41 cellular contexts compared by ENCODE assay signal in genomic region chrX:14062524-14062923, GRCh38.
"Had no signal": no experiment of that assay in that cellular context is flagged by ENCODE, and none has a peak within 500 bp of the region (broad histone marks: within the 10 kb centered on the region; RNA-seq: fewer than 3 reads in every experiment).

No MANE protein-coding gene starts in this region.

- H3K36me3 ChIP-seq: adrenal gland, cardiac muscle cell, WERI-Rb-1 had no signal

- H3K9me3 ChIP-seq: adrenal gland had no signal

- H3K27me3 Mint-ChIP-seq: activated CD4-positive, alpha-beta T cell treated with anti-CD3 and anti-CD28 coated beads for 36 hours; activated CD4-positive, alpha-beta T cell treated with anti-CD3 and anti-CD28 coated beads, Interleukin-2, amount 10 ng/mL, durations not matched to agents 7 days and 5 days; brain had no signal

- H3K4me3 ChIP-seq: adrenal gland, cardiac muscle cell had no signal

- ATAC-seq: activated CD4-positive, alpha-beta T cell treated with anti-CD3 and anti-CD28 coated beads for 36 hours; activated CD4-positive, CD25-positive, alpha-beta regulatory T cell treated with anti-CD3 and anti-CD28 coated beads, Interleukin-2, amount 50 U/mL, for 24 hours; activated CD8-positive, alpha-beta memory T cell treated with anti-CD3 and anti-CD28 coated beads, Interleukin-2, amount 10 ng/mL, durations not matched to agents 7 days and 5 days; activated CD8-positive, alpha-beta T cell treated with anti-CD3 and anti-CD28 coated beads, Interleukin-2, amount 10 ng/mL, durations not matched to agents 7 days and 5 days; activated naive CD4-positive, alpha-beta T cell treated with anti-CD3 and anti-CD28 coated beads, Interleukin-2, amount 50 U/mL, for 72 hours; activated T-cell treated with anti-CD3 and anti-CD28 coated beads, Interleukin-2, amount 50 U/mL, for 4 hours; activated T-cell treated with anti-CD3 and anti-CD28 coated beads, Interleukin-2, amount 50 U/mL, for 72 hours; activated T-helper 17 cell treated with anti-CD3 and anti-CD28 coated beads, Interleukin-2, amount 50 U/mL, for 72 hours; WTC11 had no signal

- H3K36me3 Mint-ChIP-seq: activated CD8-positive, alpha-beta memory T cell treated with anti-CD3 and anti-CD28 coated beads, Interleukin-2, amount 10 ng/mL, durations not matched to agents 7 days and 5 days; activated naive CD4-positive, alpha-beta T cell treated with anti-CD3 and anti-CD28 coated beads, Interleukin-2, amount 50 U/mL, for 72 hours; activated naive CD8-positive, alpha-beta T cell treated with anti-CD3 and anti-CD28 coated beads for 36 hours; brain; WTC11 had no signal

- H3K4me3 Mint-ChIP-seq: activated CD4-positive, alpha-beta memory T cell treated with anti-CD3 and anti-CD28 coated beads, Interleukin-2, amount 10 ng/mL, durations not matched to agents 7 days and 5 days; activated CD4-positive, alpha-beta T cell treated with anti-CD3 and anti-CD28 coated beads for 36 hours; activated CD4-positive, alpha-beta T cell treated with anti-CD3 and anti-CD28 coated beads, Interleukin-2, amount 10 ng/mL, durations not matched to agents 7 days and 5 days; activated CD8-positive, alpha-beta memory T cell treated with anti-CD3 and anti-CD28 coated beads, Interleukin-2, amount 10 ng/mL, durations not matched to agents 7 days and 5 days; activated CD8-positive, alpha-beta T cell treated with anti-CD3 and anti-CD28 coated beads, Interleukin-2, amount 10 ng/mL, durations not matched to agents 7 days and 5 days; activated naive CD8-positive, alpha-beta T cell treated with anti-CD3 and anti-CD28 coated beads for 36 hours; activated T-cell treated with anti-CD3 and anti-CD28 coated beads, Interleukin-2, amount 50 U/mL, for 4 hours; activated T-cell treated with anti-CD3 and anti-CD28 coated beads, Interleukin-2, amount 50 U/mL, for 72 hours; activated T-helper 1 cell treated with anti-CD3 and anti-CD28 coated beads, Interleukin-12 subunit alpha, Interleukin-12 subunit beta, Interleukin-2, Interleukin-4 antibody, amounts not matched to agents 30 ng/mL and 10 ng/mL and 1 ng/mL, durations not matched to agents 14 hours and 24 hours and 36 hours; activated T-helper 17 cell treated with anti-CD3 and anti-CD28 coated beads, Interleukin-2, amount 50 U/mL, for 72 hours; brain; central memory CD8-positive, alpha-beta T cell; T-helper 1 cell treated with Interleukin-12 subunit alpha and Interleukin-12 subunit beta and Interleukin-4 antibody, amounts not matched to agents 30 μg/mL and 1 μg/mL, for 36 hours; T-helper 2 cell treated with Interferon-gamma antibody and Interleukin-4, amounts not matched to agents 5 μg/mL and 100 μg/mL, for 36 hours; WTC11 had no signal

- DNase-seq: activated CD4-positive, alpha-beta memory T cell treated with anti-CD3 and anti-CD28 coated beads, Interleukin-2, amount 10 ng/mL, durations not matched to agents 7 days and 5 days; activated CD4-positive, alpha-beta T cell treated with anti-CD3 and anti-CD28 coated beads for 1 hour; activated CD4-positive, alpha-beta T cell treated with anti-CD3 and anti-CD28 coated beads for 36 hours; activated CD4-positive, alpha-beta T cell treated with anti-CD3 and anti-CD28 coated beads for 48 hours; activated CD4-positive, alpha-beta T cell treated with anti-CD3 and anti-CD28 coated beads, Interleukin-2, amount 10 ng/mL, durations not matched to agents 7 days and 5 days; activated CD4-positive, alpha-beta T cell treated with anti-CD3 and anti-CD28 coated beads, Interleukin-2, amount 50 U/mL, for 48 hours; activated CD4-positive, CD25-positive, alpha-beta regulatory T cell; activated CD8-positive, alpha-beta memory T cell treated with anti-CD3 and anti-CD28 coated beads for 24 hours; activated CD8-positive, alpha-beta memory T cell treated with anti-CD3 and anti-CD28 coated beads, Interleukin-2, amount 10 ng/mL, durations not matched to agents 7 days and 5 days; activated CD8-positive, alpha-beta T cell treated with anti-CD3 and anti-CD28 coated beads, Interleukin-2, amount 10 ng/mL, durations not matched to agents 7 days and 5 days; activated effector memory CD4-positive, alpha-beta T cell treated with anti-CD3 and anti-CD28 coated beads, Interleukin-2, amount 50 U/mL, for 16 hours; activated gamma-delta T cell treated with Interleukin-2 at 50 U/mL for 16 hours; activated naive CD4-positive, alpha-beta T cell; activated naive CD4-positive, alpha-beta T cell treated with anti-CD3 and anti-CD28 coated beads, Interleukin-2, amount 50 U/mL, for 16 hours; activated naive CD8-positive, alpha-beta T cell treated with anti-CD3 and anti-CD28 coated beads for 36 hours; activated T-cell treated with anti-CD3 and anti-CD28 coated beads for 4 hours; activated T-cell treated with anti-CD3 and anti-CD28 coated beads, Interleukin-2, amount 50 U/mL, for 1 hour; activated T-cell treated with anti-CD3 and anti-CD28 coated beads, Interleukin-2, amount 50 U/mL, for 4 hours; activated T-cell treated with anti-CD3 and anti-CD28 coated beads, Interleukin-2, amount 50 U/mL, for 72 hours; adrenal gland; amniotic stem cell; aorta; caudate nucleus; cerebellar nuclear complex; SW 1271; T-helper 1 cell; T-helper 2 cell; T-helper 9 cell; WERI-Rb-1 had no signal

- H3K9me3 Mint-ChIP-seq: activated CD4-positive, alpha-beta memory T cell treated with anti-CD3 and anti-CD28 coated beads, Interleukin-2, amount 10 ng/mL, durations not matched to agents 7 days and 5 days; activated CD4-positive, alpha-beta T cell treated with anti-CD3 and anti-CD28 coated beads, Interleukin-2, amount 10 ng/mL, durations not matched to agents 7 days and 5 days; activated naive CD4-positive, alpha-beta T cell treated with anti-CD3 and anti-CD28 coated beads, Interleukin-2, amount 50 U/mL, for 72 hours; activated naive CD8-positive, alpha-beta T cell treated with anti-CD3 and anti-CD28 coated beads for 36 hours; activated T-cell treated with anti-CD3 and anti-CD28 coated beads, Interleukin-2, amount 50 U/mL, for 4 hours; activated T-cell treated with anti-CD3 and anti-CD28 coated beads, Interleukin-2, amount 50 U/mL, for 72 hours; activated T-helper 1 cell treated with anti-CD3 and anti-CD28 coated beads, Interleukin-12 subunit alpha, Interleukin-12 subunit beta, Interleukin-2, Interleukin-4 antibody, amounts not matched to agents 30 ng/mL and 10 ng/mL and 1 ng/mL, durations not matched to agents 14 hours and 24 hours and 36 hours; activated T-helper 17 cell treated with anti-CD3 and anti-CD28 coated beads, Interleukin-2, amount 50 U/mL, for 72 hours; brain; central memory CD8-positive, alpha-beta T cell; T-helper 1 cell treated with Interleukin-12 subunit alpha and Interleukin-12 subunit beta and Interleukin-4 antibody, amounts not matched to agents 30 μg/mL and 1 μg/mL, for 36 hours; T-helper 2 cell treated with Interferon-gamma antibody and Interleukin-4, amounts not matched to agents 5 μg/mL and 100 μg/mL, for 36 hours; WTC11 had no signal

- H3K4me1 Mint-ChIP-seq: activated CD4-positive, alpha-beta memory T cell treated with anti-CD3 and anti-CD28 coated beads, Interleukin-2, amount 10 ng/mL, durations not matched to agents 7 days and 5 days; activated CD4-positive, alpha-beta T cell treated with anti-CD3 and anti-CD28 coated beads for 36 hours; activated CD4-positive, alpha-beta T cell treated with anti-CD3 and anti-CD28 coated beads, Interleukin-2, amount 10 ng/mL, durations not matched to agents 7 days and 5 days; activated CD8-positive, alpha-beta memory T cell treated with anti-CD3 and anti-CD28 coated beads, Interleukin-2, amount 10 ng/mL, durations not matched to agents 7 days and 5 days; activated naive CD8-positive, alpha-beta T cell treated with anti-CD3 and anti-CD28 coated beads for 36 hours; activated T-helper 17 cell treated with anti-CD3 and anti-CD28 coated beads, Interleukin-2, amount 50 U/mL, for 72 hours; brain; central memory CD8-positive, alpha-beta T cell had no signal

- H3K4me1 ChIP-seq: adrenal gland had no signal

- H3K27ac ChIP-seq: adrenal gland, cardiac muscle cell, WERI-Rb-1 had no signal

- FAIRE-seq: bronchial epithelial cell, TTC549 had no signal

- H3K27ac Mint-ChIP-seq: activated CD4-positive, alpha-beta memory T cell treated with anti-CD3 and anti-CD28 coated beads, Interleukin-2, amount 10 ng/mL, durations not matched to agents 7 days and 5 days; activated CD4-positive, alpha-beta T cell treated with anti-CD3 and anti-CD28 coated beads for 36 hours; activated CD4-positive, alpha-beta T cell treated with anti-CD3 and anti-CD28 coated beads, Interleukin-2, amount 10 ng/mL, durations not matched to agents 7 days and 5 days; activated CD8-positive, alpha-beta memory T cell treated with anti-CD3 and anti-CD28 coated beads, Interleukin-2, amount 10 ng/mL, durations not matched to agents 7 days and 5 days; activated CD8-positive, alpha-beta T cell treated with anti-CD3 and anti-CD28 coated beads, Interleukin-2, amount 10 ng/mL, durations not matched to agents 7 days and 5 days; activated naive CD4-positive, alpha-beta T cell treated with anti-CD3 and anti-CD28 coated beads, Interleukin-2, amount 50 U/mL, for 72 hours; activated naive CD8-positive, alpha-beta T cell treated with anti-CD3 and anti-CD28 coated beads for 36 hours; activated T-cell treated with anti-CD3 and anti-CD28 coated beads, Interleukin-2, amount 50 U/mL, for 72 hours; activated T-helper 1 cell treated with anti-CD3 and anti-CD28 coated beads, Interleukin-12 subunit alpha, Interleukin-12 subunit beta, Interleukin-2, Interleukin-4 antibody, amounts not matched to agents 30 ng/mL and 10 ng/mL and 1 ng/mL, durations not matched to agents 14 hours and 24 hours and 36 hours; activated T-helper 17 cell treated with anti-CD3 and anti-CD28 coated beads, Interleukin-2, amount 50 U/mL, for 72 hours; brain; T-helper 1 cell treated with Interleukin-12 subunit alpha and Interleukin-12 subunit beta and Interleukin-4 antibody, amounts not matched to agents 30 μg/mL and 1 μg/mL, for 36 hours; T-helper 2 cell treated with Interferon-gamma antibody and Interleukin-4, amounts not matched to agents 5 μg/mL and 100 μg/mL, for 36 hours; WTC11 had no signal
